ENCODE assay signal across 13 cellular contexts in the genomic region with DNA sequence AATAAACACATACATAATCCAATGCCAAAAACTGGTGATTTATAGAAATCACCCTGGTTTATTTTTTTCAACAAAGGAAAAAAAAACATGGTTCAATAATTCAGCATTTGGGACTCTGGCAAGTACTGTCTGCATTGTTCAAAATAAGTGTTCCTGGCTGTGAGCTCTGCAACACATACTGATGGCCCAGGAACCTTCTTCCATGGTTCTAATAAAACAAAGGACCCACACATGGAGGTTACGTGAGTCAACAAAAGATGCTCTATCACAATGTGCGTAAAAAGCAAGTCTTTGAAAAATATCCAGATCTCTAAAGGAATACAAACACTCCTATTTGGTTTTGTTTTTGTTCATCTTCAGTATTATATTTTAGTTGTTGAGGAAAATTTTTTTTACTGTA. TPM values are rescaled to one million over a fixed set of nuclear protein-coding genes. Genes with fewer than 3 reads are reported as not detected.
DNase-seq lines count a peak whose midpoint lies in the region; ATAC-seq and TF ChIP-seq lines count a peak whose summit lies in the region.
"Had no signal": no experiment of that assay in that cellular context is flagged by ENCODE, and none has a peak within 500 bp of the region (broad histone marks: within the 10 kb centered on the region; RNA-seq: fewer than 3 reads in every experiment).

No MANE protein-coding gene starts in this region.

- no peaks in the 10 kb centered on the region for H3K9me2 ChIP-seq in MM.1S (replicated peaks; ENCODE audit: insufficient read depth, low read length)

- H3K9me3 ChIP-seq in MM.1S (replicated peaks; ENCODE audit: insufficient read depth, low read length) (no peaks in the 10 kb centered on the region), mesenchymal stem cell (ENCODE audit: control insufficient read depth, low read length) (no peaks in the 10 kb centered on the region)
- H3K9me3 ChIP-seq: heart right ventricle, prostate gland had no signal

- WGBS in mesenchymal stem cell: 100% methylated on average over 1 of the region's 2 CpGs

- H3F3A ChIP-seq in MM.1S (ENCODE audit: insufficient read depth, low read length): no peaks in the 10 kb centered on the region

- no peaks in the 10 kb centered on the region for H3K79me1 ChIP-seq in mesenchymal stem cell (replicated peaks; ENCODE audit: low read length, poor library complexity, severe bottlenecking)

- no peaks in the 10 kb centered on the region for H3K27me3 ChIP-seq in MM.1S (replicated peaks; ENCODE audit: insufficient read depth, low read length)
- H3K27me3 ChIP-seq in mesenchymal stem cell (ENCODE audit: control insufficient read depth in 1 of 2, insufficient read depth in 1 of 2, low read length in 2 of 2): no peaks in the 10 kb centered on the region
- H3K27me3 ChIP-seq: heart right ventricle had no signal

- H3K4me1 ChIP-seq in MM.1S (ENCODE audit: low read length) (peaks cover 17% of the 10 kb centered on the region), mesenchymal stem cell (ENCODE audit: control insufficient read depth, insufficient read depth, low read depth, low read length) (no peaks in the 10 kb centered on the region)
- H3K4me1 ChIP-seq: prostate gland had no signal

- H3K4me2 ChIP-seq in MM.1S (ENCODE audit: low read depth, low read length) (0 out of 2 replicates have a peak overlapping the region, but pooled peaks have one; percentile 1), mesenchymal stem cell (ENCODE audit: low read length, poor library complexity, severe bottlenecking) (no peak overlapping the region)

- no peaks in the 10 kb centered on the region for H3K79me2 ChIP-seq in MM.1S (ENCODE audit: low read length)

- H2BK12ac ChIP-seq in mesenchymal stem cell (ENCODE audit: low read length in 2 of 2): no peak overlapping the region

- no peak overlapping the region for H3K4ac ChIP-seq in mesenchymal stem cell (ENCODE audit: low read depth in 1 of 2, low read length in 2 of 2)

- H3K23ac ChIP-seq in mesenchymal stem cell (ENCODE audit: low read length in 2 of 2): no peak overlapping the region

- no peak overlapping the region for H4K8ac ChIP-seq in mesenchymal stem cell (ENCODE audit: low read length)

- H3K9ac ChIP-seq in MM.1S (ENCODE audit: low read length): no peak overlapping the region
- H3K9ac ChIP-seq in mesenchymal stem cell (ENCODE audit: low read length): peak overlapping the region; percentile 71

- no peak for ATAC-seq in HG03280 (IDR thresholded peaks at IDR 0.05; ENCODE audit: unreplicated experiment)
- ATAC-seq: Panc1 had no signal

- no peak overlapping the region for H2BK5ac ChIP-seq in mesenchymal stem cell (ENCODE audit: low read depth, low read length, poor library complexity, severe bottlenecking)

- no peak overlapping the region for H2BK120ac ChIP-seq in mesenchymal stem cell (ENCODE audit: low read depth, low read length)

- H3K27ac ChIP-seq in MM.1S (ENCODE audit: low read length): no peak overlapping the region
- peak overlapping the region; percentile 85 for H3K27ac ChIP-seq in cingulate gyrus (ENCODE audit: low read depth, low read length)
- no peak overlapping the region for H3K27ac ChIP-seq in mesenchymal stem cell (ENCODE audit: low read length, poor library complexity, severe bottlenecking)
- H3K27ac ChIP-seq in substantia nigra (ENCODE audit: low read depth, low read length, poor library complexity, severe bottlenecking): peak overlapping the region; percentile 47

- no peak for TF ChIP-seq CTCF in MM.1S (IDR thresholded peaks at IDR 0.05; ENCODE audit: low read length)

- DNase-seq in MM.1S: no peak
- no peak for DNase-seq in mesenchymal stem cell
- no peak for DNase-seq in substantia nigra (lab: John Stamatoyannopoulos, UW)
- no peak for DNase-seq in AG20443 (ENCODE audit: low spot score)
- no peak for DNase-seq in NCI-H510A (lab: John Stamatoyannopoulos, UW)
- DNase-seq: activated CD4-positive, alpha-beta T cell treated with anti-CD3 and anti-CD28 coated beads, Interleukin-2, amount 10 ng/mL, durations not matched to agents 7 days and 5 days; H7; heart right ventricle; NCI-H524 treated with DMSO at 0.1 percent for 48 hours had no signal

- H2AK5ac ChIP-seq in mesenchymal stem cell (ENCODE audit: low read length, severe bottlenecking): no peak overlapping the region

- H2AFZ ChIP-seq in MM.1S (ENCODE audit: low read length) (no peak overlapping the region), mesenchymal stem cell (ENCODE audit: low read depth, low read length) (no peak overlapping the region)

- H3K4me3 ChIP-seq in MM.1S (ENCODE audit: low read length) (no peak overlapping the region), mesenchymal stem cell (ENCODE audit: insufficient read depth in 1 of 2, low read depth in 1 of 2, low read length in 2 of 2) (no peak overlapping the region)
- H3K4me3 ChIP-seq: heart right ventricle, prostate gland had no signal

- H4K20me1 ChIP-seq in MM.1S (ENCODE audit: insufficient read depth, low read length): no peaks in the 10 kb centered on the region

- no peak overlapping the region for H4K91ac ChIP-seq in mesenchymal stem cell (ENCODE audit: low read length)

- H3K36me3 ChIP-seq in MM.1S (replicated peaks; ENCODE audit: insufficient read depth, low read length) (peaks cover 5% of the 10 kb centered on the region; the same call in 1 of the 2 replicates), mesenchymal stem cell (ENCODE audit: control insufficient read depth in 1 of 2, insufficient read depth in 2 of 2, low read depth in 1 of 2, low read length in 2 of 2) (peaks cover 8 to 29% of the 10 kb centered on the region in 2 experiments)
- H3K36me3 ChIP-seq: prostate gland had no signal

- no peak overlapping the region for H3K14ac ChIP-seq in mesenchymal stem cell (ENCODE audit: low read length in 2 of 2)

- H3K18ac ChIP-seq in mesenchymal stem cell (ENCODE audit: low read depth in 1 of 2, low read length in 2 of 2): no peak overlapping the region

- H2BK15ac ChIP-seq in mesenchymal stem cell (ENCODE audit: low read depth, poor library complexity, severe bottlenecking): no peak overlapping the region

RNA-seq across cellular contexts. Expression of a gene that starts 37.9 kb away (rescaled TPM):
- 40.5 TPM for polyA plus RNA-seq in mesenchymal stem cell (2013, experiment 1 of 2)
- polyA plus RNA-seq in mesenchymal stem cell (2013, experiment 2 of 2): 39.9 TPM

Comparison
In these comparisons a context has a peak if more than half of its experiments do, and no peak if none do; other contexts are left out.
1. H3K27ac ChIP-seq: peak in cingulate gyrus (single experiment) and substantia nigra (single experiment); none in MM.1S (single experiment) and mesenchymal stem cell (single experiment).